Comparison of ENCODE assay signal across 8 cellular contexts in the genomic region with DNA sequence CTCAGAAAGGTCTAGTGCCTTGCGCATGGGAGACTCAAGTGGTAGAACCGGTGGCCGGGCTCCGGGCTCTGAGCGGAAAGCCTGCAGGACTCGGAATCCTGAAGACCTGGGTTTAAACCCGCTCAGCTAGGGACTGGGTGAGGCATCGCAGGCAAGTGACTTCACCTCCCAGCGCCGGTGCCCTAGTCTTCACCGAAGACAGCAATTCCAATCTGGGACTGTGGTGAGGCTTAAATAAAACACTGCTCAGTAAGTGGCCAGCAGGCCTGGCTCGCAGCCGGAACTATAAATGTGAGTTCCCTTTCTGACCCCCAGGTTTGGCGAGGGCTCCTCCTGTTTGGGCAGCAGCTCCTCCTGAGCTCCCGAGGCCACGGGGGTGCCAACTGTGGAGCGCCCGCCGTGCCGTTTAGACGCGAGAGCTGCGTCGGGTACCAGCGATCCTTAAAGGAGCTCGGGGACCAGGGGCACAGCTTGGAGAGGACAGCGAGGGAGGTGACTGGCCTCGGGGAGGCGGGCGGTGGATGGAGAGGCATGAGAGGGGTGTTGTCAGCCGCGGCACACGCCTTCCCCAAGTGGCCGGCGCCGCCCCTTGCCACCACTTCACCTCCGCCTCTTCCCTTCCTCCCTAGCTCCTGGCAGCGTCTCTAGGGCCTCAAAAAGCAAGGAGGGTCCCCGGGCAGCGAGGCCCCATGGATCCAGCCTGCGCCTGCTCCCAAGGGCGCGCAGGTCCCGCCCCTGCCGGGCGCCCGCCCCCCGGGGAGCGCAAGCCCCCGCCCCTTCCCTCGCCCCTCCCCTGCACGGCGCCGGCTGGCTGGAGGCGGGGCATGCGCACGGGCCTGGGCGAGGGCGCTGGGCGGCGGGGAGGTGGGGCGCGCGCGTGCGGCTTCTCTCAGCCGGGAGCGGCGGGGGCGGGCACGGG. TPM values are rescaled to one million over a fixed set of nuclear protein-coding genes. Genes with fewer than 3 reads are reported as not detected.
DNase-seq lines count a peak whose midpoint lies in the region; ATAC-seq, FAIRE-seq and TF ChIP-seq lines count a peak whose summit lies in the region.

No MANE protein-coding gene starts in this region.

- H3K36me3 ChIP-seq in HCT116 (ENCODE audit: control insufficient read depth in 1 of 2, insufficient read depth in 2 of 2, low read length in 2 of 2): no peaks in the 10 kb centered on the region; a peak in 1 of 4 replicates
- H3K36me3 ChIP-seq in MG63: peaks cover 21% of the 10 kb centered on the region
- H3K36me3 ChIP-seq in SJSA1: peaks cover 37% of the 10 kb centered on the region
- no peaks in the 10 kb centered on the region for H3K36me3 ChIP-seq in neutrophil
- no peaks in the 10 kb centered on the region for H3K36me3 ChIP-seq in subcutaneous abdominal adipose tissue (ENCODE audit: control insufficient read depth in 5 of 5, insufficient read depth in 5 of 5, low read length in 5 of 5)

- RAD21 ChIA-PET in HCT116 (lab: Charles Lee; ENCODE audit: low non-redundant PET in 1 of 2, low total read pairs in 2 of 2, uncharacterized antibody in 2 of 2, unreplicated experiment in 2 of 2): no interaction called here

- H3K9ac ChIP-seq in HCT116 (ENCODE audit: low read length) (peak overlapping the region; percentile 56), subcutaneous abdominal adipose tissue (ENCODE audit: low read length in 5 of 5) (peak overlapping the region in 4 of 5 donors; percentile 2 to 78 (median 64))

- H2AFZ ChIP-seq in HCT116 (ENCODE audit: low read depth, low read length, poor library complexity, severe bottlenecking): peak overlapping the region; percentile 35

- TF ChIP-seq POLR2A in HCT116 (IDR thresholded peaks at IDR 0.05; ENCODE audit: borderline replicate concordance, extremely low read depth, insufficient read depth, insufficient read length): peak; percentile 33

- DNase-seq in ELF-1 (ENCODE audit: low read depth, low spot score): peak; percentile 82
- DNase-seq in HCT116 (ENCODE audit: low read depth, low spot score): peak; percentile 49
- peak; percentile 90 for DNase-seq in MG63
- DNase-seq in SJSA1 (ENCODE audit: low read depth in 1 of 2, low spot score in 2 of 2): peak; percentile 93 to 96
- peak; percentile 86 for DNase-seq in activated naive CD4-positive, alpha-beta T cell treated with Interleukin-2 at 50 U/mL for 16 hours
- DNase-seq in frontal cortex (ENCODE audit: low spot score in 2 of 2): peak; percentile 96 to 99

- H3K9me2 ChIP-seq in HCT116 (ENCODE audit: insufficient read depth): no peaks in the 10 kb centered on the region

- H3K4me3 ChIP-seq in HCT116 (replicated peaks in 1 of 2; ENCODE audit: low read depth in 1 of 2, low read length in 2 of 2) (peak overlapping the region; percentile 35 to 57), MG63 (peak overlapping the region; percentile 53), SJSA1 (peak overlapping the region; percentile 92), neutrophil (ENCODE audit: low read depth in 1 of 2, low read length in 1 of 2) (peak overlapping the region; percentile 50 to 66), subcutaneous abdominal adipose tissue (ENCODE audit: low read depth in 1 of 5, low read length in 5 of 5) (peak overlapping the region; percentile 73 to 84 (median 77))

- peak; percentile 89 for ATAC-seq in HCT116

- CTCF ChIA-PET in HCT116 (lab: Charles Lee): interaction anchor here (1.5 kb wide), 1 partner anchor 9 kb away, joined by 3 read pairs; no protein-coding TSS in a partner anchor

- H3K27ac ChIP-seq in HCT116 (ENCODE audit: low read depth, low read length) (peak overlapping the region; percentile 69), SJSA1 (peak overlapping the region; percentile 43), neutrophil (no peak overlapping the region), subcutaneous abdominal adipose tissue (ENCODE audit: low read depth, low read length) (no peak overlapping the region)

- no peaks in the 10 kb centered on the region for H3K27me3 ChIP-seq in HCT116 (ENCODE audit: insufficient read depth, low read length)
- H3K27me3 ChIP-seq in MG63: no peaks in the 10 kb centered on the region
- no peaks in the 10 kb centered on the region for H3K27me3 ChIP-seq in SJSA1 (replicated peaks)
- peaks cover 99% of the 10 kb centered on the region for H3K27me3 ChIP-seq in neutrophil
- peaks cover 4 to 17% (median 10%) of the 10 kb centered on the region in 5 donors for H3K27me3 ChIP-seq in subcutaneous abdominal adipose tissue (ENCODE audit: control insufficient read depth in 5 of 5, insufficient read depth in 4 of 5, low read length in 5 of 5)

- H4K20me1 ChIP-seq in HCT116 (ENCODE audit: insufficient read depth): no peaks in the 10 kb centered on the region

- H3K79me2 ChIP-seq in HCT116 (ENCODE audit: insufficient read depth, low read length): peaks cover 32% of the 10 kb centered on the region

- H3K4me1 ChIP-seq in HCT116 (ENCODE audit: control insufficient read depth in 1 of 2, insufficient read depth in 2 of 2, low read length in 2 of 2) (peaks cover 17 to 37% of the 10 kb centered on the region in 2 experiments; a peak in 3 of 4 replicates), SJSA1 (replicated peaks) (peaks cover 54% of the 10 kb centered on the region), neutrophil (ENCODE audit: control insufficient read depth in 1 of 2, insufficient read depth in 1 of 2, low read depth in 1 of 2, low read length in 1 of 2) (peaks cover 10 to 21% of the 10 kb centered on the region in 2 experiments), subcutaneous abdominal adipose tissue (ENCODE audit: control insufficient read depth in 5 of 5, insufficient read depth in 5 of 5, low read length in 5 of 5) (peaks cover 0 to 32% (median 25%) of the 10 kb centered on the region in 5 donors)

- TF ChIP-seq CTCF in HCT116 (IDR thresholded peaks at IDR 0.05 in 2 of 3, conservative IDR thresholded peaks at IDR 0.05 in 1 of 3; ENCODE audit: borderline replicate concordance in 1 of 3, insufficient read depth in 1 of 3, low read depth in 2 of 3, low read length in 2 of 3) (no peak), neutrophil (IDR thresholded peaks at IDR 0.05) (no peak)

- no peak for FAIRE-seq in frontal cortex (lab: Jason Lieb, UNC)

- peak overlapping the region; percentile 93 for H3K4me2 ChIP-seq in HCT116 (ENCODE audit: low read length)

- intact Hi-C loops in HCT116 (cut with micrococcal nuclease): no loop called here

- POLR2A ChIA-PET in HCT116 (lab: Charles Lee): interaction anchor here (1.2 kb wide), 1 partner anchor 16 kb away, joined by 4 read pairs; no protein-coding TSS in a partner anchor

- TSS peak; percentile 33 for BruUV-seq in HCT116 (replicated peaks; lab: Mats Ljungman, UMichigan)

- TF ChIP-seq RAD21 in HCT116 (IDR thresholded peaks at IDR 0.05; ENCODE audit: low read depth): no peak

- H3K9me3 ChIP-seq in HCT116 (ENCODE audit: control insufficient read depth in 1 of 2, insufficient read depth in 1 of 2, low read depth in 1 of 2, low read length in 2 of 2) (no peaks in the 10 kb centered on the region), MG63 (no peaks in the 10 kb centered on the region), SJSA1 (replicated peaks) (0 out of 2 replicates have a peak, but pooled peaks cover 2% of the 10 kb centered on the region), neutrophil (no peaks in the 10 kb centered on the region), subcutaneous abdominal adipose tissue (ENCODE audit: control insufficient read depth in 5 of 5, low read length in 5 of 5) (no peaks in the 10 kb centered on the region)

TF ChIP-seq in HCT116, 20 proteins besides CTCF, POLR2A, EP300 and RAD21:
- no peak for TF ChIP-seq FOSL1 (IDR thresholded peaks at IDR 0.05; ENCODE audit: low read depth)
- peak; percentile 72; the same call in 1 of the 2 replicates for TF ChIP-seq POLR2AphosphoS5 (IDR thresholded peaks at IDR 0.05; ENCODE audit: low read depth, low read length)
- no peak for TF ChIP-seq SIN3A (IDR thresholded peaks at IDR 0.05; ENCODE audit: low read depth)
- no peak for TF ChIP-seq ZNF274 (IDR thresholded peaks at IDR 0.05; ENCODE audit: low read depth, low read length)
- TF ChIP-seq, protein P1, sequence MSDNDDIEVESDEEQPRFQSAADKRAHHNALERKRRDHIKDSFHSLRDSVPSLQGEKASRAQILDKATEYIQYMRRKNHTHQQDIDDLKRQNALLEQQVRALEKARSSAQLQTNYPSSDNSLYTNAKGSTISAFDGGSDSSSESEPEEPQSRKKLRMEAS (IDR thresholded peaks at IDR 0.05): peak; percentile 44
- TF ChIP-seq SP1 (IDR thresholded peaks at IDR 0.05; ENCODE audit: low read depth): 0 out of 2 replicates have a peak, but pooled peaks have one; percentile 35
- TF ChIP-seq YY1 (IDR thresholded peaks at IDR 0.05; ENCODE audit: extremely low read depth, insufficient replicate concordance, low read depth, low read length): no peak
- no peak for TF ChIP-seq SRF (IDR thresholded peaks at IDR 0.05; ENCODE audit: low read depth)

RNA-seq across cellular contexts. Expression of a gene that starts 0.7 kb away (rescaled TPM):
- total RNA-seq in HCT116 (2021; ENCODE audit: unreplicated experiment) (22.7 TPM), frontal cortex (15.9 TPM)
- polyA plus RNA-seq in HCT116 (2012): 8.7 and 9.6 TPM in 2 replicates
- total RNA-seq in MG63 (2014; rRNA removed; shearing (Covaris generic); ENCODE audit: low replicate concordance): 15.1 and 28.9 TPM in 2 replicates
- 36.7 and 47.7 TPM in 2 replicates for total RNA-seq in SJSA1 (2014; rRNA removed; shearing (Covaris generic))

Comparison
In these comparisons a context has a peak if more than half of its experiments do, and no peak if none do; other contexts are left out.
1. H3K27ac ChIP-seq: peak in HCT116 (single experiment) and SJSA1 (single experiment); none in neutrophil (single experiment) and subcutaneous abdominal adipose tissue (single experiment).
2. Peak in every context shown above with its lines, with median percentiles within 50 percentile points of each other: DNase-seq and H3K4me3 ChIP-seq.